Comparison of ENCODE assay signal across 7 cellular contexts in the genomic region with DNA sequence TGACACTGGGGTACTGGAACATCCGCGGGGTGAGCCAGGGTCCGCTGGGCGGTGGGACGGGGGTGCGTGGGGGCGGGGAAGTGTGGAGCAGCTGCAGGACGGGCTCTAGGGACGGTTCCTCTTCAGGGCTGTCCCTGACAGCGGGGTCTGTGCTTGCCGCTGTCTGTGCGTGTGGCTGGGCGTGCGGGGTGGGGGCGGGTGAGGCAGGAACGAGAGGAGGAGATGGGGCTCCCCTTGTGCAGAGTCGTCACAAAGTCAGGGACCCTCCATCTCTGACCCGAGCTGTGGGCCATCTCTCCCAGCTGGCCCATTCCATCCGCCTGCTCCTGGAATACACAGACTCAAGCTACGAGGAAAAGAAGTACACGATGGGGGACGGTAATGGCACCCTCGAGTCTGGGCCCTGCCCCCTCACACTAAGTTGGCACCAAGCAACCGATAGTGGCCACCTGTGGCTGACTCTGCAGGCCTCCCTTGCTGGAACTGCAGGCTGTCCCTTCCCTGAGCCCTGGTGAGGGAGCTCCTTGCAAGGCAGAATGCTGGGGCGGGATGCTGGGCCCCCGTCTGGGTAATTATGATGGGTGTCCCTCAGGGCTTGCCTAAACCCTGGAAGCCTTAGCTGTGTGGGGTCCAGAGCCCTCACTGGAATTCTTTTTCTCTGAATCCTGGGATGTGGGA. TPM values are rescaled to one million over a fixed set of nuclear protein-coding genes. Genes with fewer than 3 reads are reported as not detected.
DNase-seq lines count a peak whose midpoint lies in the region; ATAC-seq and TF ChIP-seq lines count a peak whose summit lies in the region.
"Had no signal": no experiment of that assay in that cellular context is flagged by ENCODE, and none has a peak within 500 bp of the region (broad histone marks: within the 10 kb centered on the region; RNA-seq: fewer than 3 reads in every experiment).

No MANE protein-coding gene starts in this region.

- TF ChIP-seq CTCF in NB4 (IDR thresholded peaks at IDR 0.05; ENCODE audit: low read depth, low read length) (no peak), fibroblast of villous mesenchyme (IDR thresholded peaks at IDR 0.05; ENCODE audit: insufficient read depth, low read depth, low read length) (no peak)

- H3K4me3 ChIP-seq in NB4 (ENCODE audit: low read depth, low read length) (peak overlapping the region; percentile 28), fibroblast of villous mesenchyme (ENCODE audit: low read depth, low read length) (peak overlapping the region; percentile 60)

- no peak for DNase-seq in NB4 (ENCODE audit: low read depth)
- no peak for DNase-seq in fibroblast of villous mesenchyme (ENCODE audit: low read depth)
- DNase-seq in stimulated activated naive CD8-positive, alpha-beta T cell treated with anti-CD3 and anti-CD28 coated beads, Interleukin-15, Interleukin-2, amounts not matched to agents 100 U/mL and 50 U/mL, for 24 hours, result no peak
- DNase-seq in SHP77 (lab: John Stamatoyannopoulos, UW), result no peak
- no peak for DNase-seq in HT-29 (ENCODE audit: low spot score)
- DNase-seq in GM19238 (ENCODE audit: insufficient read length, low spot score), result no peak

- TF ChIP-seq POLR2A in NB4 (IDR thresholded peaks at IDR 0.05; ENCODE audit: extremely low read depth, insufficient read length), result no peak

- peak; percentile 38 for ATAC-seq in stimulated activated naive CD8-positive, alpha-beta T cell treated with anti-CD3 and anti-CD28 coated beads, Interleukin-15, Interleukin-2, amounts not matched to agents 100 U/mL and 50 U/mL, for 24 hours

RNA-seq across cellular contexts. Expression of gene GSTM2, which starts 0.4 kb away (rescaled TPM):
- 16.8 and 19.0 TPM in 2 replicates for total RNA-seq in fibroblast of villous mesenchyme
- total RNA-seq in HT-29 (2014; rRNA removed; shearing (Covaris generic)), result not detected in 2 replicates

RNA-seq across cellular contexts. Expression of gene GSTM4, which starts 12.4 kb away (rescaled TPM):
- 11.7 and 15.1 TPM in 2 replicates for total RNA-seq in fibroblast of villous mesenchyme
- total RNA-seq in HT-29 (2014; rRNA removed; shearing (Covaris generic)), result 2.5 and 4.5 TPM in 2 replicates

RNA-seq across cellular contexts. Expression of gene GSTM1, which starts 19.4 kb away (rescaled TPM):
- 0.86 TPM in 1 of 2 replicates, not detected in the other for total RNA-seq in fibroblast of villous mesenchyme
- not detected in 2 replicates for total RNA-seq in HT-29 (2014; rRNA removed; shearing (Covaris generic))
- total RNA-seq: activated CD8-positive, alpha-beta memory T cell treated with anti-CD3 and anti-CD28 coated beads for 36 hours had no signal

RNA-seq across cellular contexts. Expression of gene GSTM5, which starts 43.8 kb away (rescaled TPM):
- total RNA-seq in fibroblast of villous mesenchyme, result 5.8 and 9.1 TPM in 2 replicates
- not detected in 2 replicates for total RNA-seq in HT-29 (2014; rRNA removed; shearing (Covaris generic))
- total RNA-seq: activated CD8-positive, alpha-beta memory T cell treated with anti-CD3 and anti-CD28 coated beads for 36 hours had no signal

RNA-seq across cellular contexts. Expression of gene AMPD2, which starts 48.6 kb away (rescaled TPM):
- 90.5 and 107 TPM in 2 replicates for total RNA-seq in fibroblast of villous mesenchyme
- total RNA-seq in HT-29 (2014; rRNA removed; shearing (Covaris generic)), result 93.4 and 94.2 TPM in 2 replicates

Comparison
In these comparisons a context has a peak if more than half of its experiments do, and no peak if none do; other contexts are left out.
1. RNA of gene GSTM2, which starts 0.4 kb away (total RNA-seq): 16.8 to 19.0 TPM in fibroblast of villous mesenchyme; not detected in HT-29; every median in the first group is over 10 times any median in the second.